27 cellular contexts compared by ENCODE assay signal in the genomic region with DNA sequence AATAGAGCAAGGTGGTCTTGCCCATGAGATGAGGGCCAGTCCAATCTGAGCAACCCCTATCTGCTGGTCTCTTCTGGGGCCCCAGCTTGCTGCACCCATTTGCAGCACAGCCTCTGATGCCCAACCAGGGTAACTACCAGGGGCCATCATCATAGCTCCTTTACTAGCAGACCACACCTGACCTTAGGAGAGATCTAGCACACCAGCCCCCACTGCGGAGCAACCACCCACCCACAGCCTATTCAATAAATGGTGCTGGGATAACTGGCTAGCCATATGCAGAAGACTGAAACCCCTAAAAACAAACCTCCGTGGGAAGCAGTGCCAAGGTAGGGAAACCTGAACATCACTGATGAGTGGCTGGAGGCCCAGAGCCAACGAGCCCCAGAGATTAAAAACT.
DNase-seq lines count a peak whose midpoint lies in the region; ATAC-seq lines count a peak whose summit lies in the region.
"Had no signal": no experiment of that assay in that cellular context is flagged by ENCODE, and none has a peak within 500 bp of the region (broad histone marks: within the 10 kb centered on the region; RNA-seq: fewer than 3 reads in every experiment).

No MANE protein-coding gene starts in this region.

- no peaks in the 10 kb centered on the region for H3K36me3 Mint-ChIP-seq in stimulated activated effector memory CD8-positive, alpha-beta T cell treated with anti-CD3 and anti-CD28 coated beads, Interleukin-12 subunit alpha, Interleukin-12 subunit beta, amount 100 ng/mL, for 72 hours
- no peaks in the 10 kb centered on the region for H3K36me3 Mint-ChIP-seq in stimulated activated memory B cell treated with anti-CD40 and anti-IgM and Interleukin-4, amounts not matched to agents 10 μg/mL and 1 μg/mL and 100 μg/mL, for 72 hours
- H3K36me3 Mint-ChIP-seq: CD14-positive monocyte; CD4-positive, alpha-beta memory T cell; CD4-positive, CD25-positive, alpha-beta regulatory T cell; CD8-positive, alpha-beta memory T cell; CD8-positive, alpha-beta T cell had no signal

- H3K4me1 Mint-ChIP-seq in stimulated activated effector memory CD8-positive, alpha-beta T cell treated with anti-CD3 and anti-CD28 coated beads, Interleukin-12 subunit alpha, Interleukin-12 subunit beta, amount 100 ng/mL, for 72 hours, result no peaks in the 10 kb centered on the region
- H3K4me1 Mint-ChIP-seq in stimulated activated memory B cell treated with anti-CD40 and anti-IgM and Interleukin-4, amounts not matched to agents 10 μg/mL and 1 μg/mL and 100 μg/mL, for 72 hours, result peaks cover 12% of the 10 kb centered on the region
- H3K4me1 Mint-ChIP-seq: CD14-positive monocyte; CD8-positive, alpha-beta memory T cell had no signal

- H3K4me3 Mint-ChIP-seq in stimulated activated effector memory CD8-positive, alpha-beta T cell treated with anti-CD3 and anti-CD28 coated beads, Interleukin-12 subunit alpha, Interleukin-12 subunit beta, amount 100 ng/mL, for 72 hours, result no peak overlapping the region
- no peak overlapping the region for H3K4me3 Mint-ChIP-seq in stimulated activated memory B cell treated with anti-CD40 and anti-IgM and Interleukin-4, amounts not matched to agents 10 μg/mL and 1 μg/mL and 100 μg/mL, for 72 hours
- H3K4me3 Mint-ChIP-seq: B cell; CD14-positive monocyte; CD4-positive, alpha-beta memory T cell; CD4-positive, alpha-beta T cell; CD4-positive, CD25-positive, alpha-beta regulatory T cell; CD8-positive, alpha-beta memory T cell; CD8-positive, alpha-beta T cell had no signal

- H3K27ac Mint-ChIP-seq in stimulated activated effector memory CD8-positive, alpha-beta T cell treated with anti-CD3 and anti-CD28 coated beads, Interleukin-12 subunit alpha, Interleukin-12 subunit beta, amount 100 ng/mL, for 72 hours, result no peak overlapping the region
- H3K27ac Mint-ChIP-seq in stimulated activated memory B cell treated with anti-CD40 and anti-IgM and Interleukin-4, amounts not matched to agents 10 μg/mL and 1 μg/mL and 100 μg/mL, for 72 hours, result no peak overlapping the region
- H3K27ac Mint-ChIP-seq: B cell; CD14-positive monocyte; CD4-positive, alpha-beta memory T cell; CD4-positive, alpha-beta T cell; CD4-positive, CD25-positive, alpha-beta regulatory T cell; CD8-positive, alpha-beta memory T cell; CD8-positive, alpha-beta T cell had no signal

- ATAC-seq in stimulated activated effector memory CD8-positive, alpha-beta T cell treated with anti-CD3 and anti-CD28 coated beads, Interleukin-12 subunit alpha, Interleukin-12 subunit beta, amount 100 ng/mL, for 72 hours, result peak; percentile 32
- ATAC-seq in stimulated activated memory B cell treated with anti-CD40 and anti-IgM and Interleukin-4, amounts not matched to agents 10 μg/mL and 1 μg/mL and 100 μg/mL, for 72 hours, result peak; percentile 40
- ATAC-seq in GM18498 (IDR thresholded peaks at IDR 0.05; ENCODE audit: unreplicated experiment) (no peak), HG03521 (IDR thresholded peaks at IDR 0.05; ENCODE audit: unreplicated experiment) (no peak)
- ATAC-seq: A549; CD8-positive, alpha-beta T cell had no signal

- DNase-seq in stimulated activated effector memory CD8-positive, alpha-beta T cell treated with anti-CD3 and anti-CD28 coated beads, Interleukin-12 subunit alpha, Interleukin-12 subunit beta, amount 100 ng/mL, for 72 hours (ENCODE audit: low spot score in 2 of 2), result no peak
- DNase-seq: 8988T; ACHN; AML-193; BE2C; C1 segment of cervical spinal cord; Caco-2; Calu3; CD4-positive, alpha-beta memory T cell; CD4-positive, alpha-beta T cell; CD4-positive, CD25-positive, alpha-beta regulatory T cell; CD8-positive, alpha-beta memory T cell; CD8-positive, alpha-beta T cell; COR-L47; DMS 273 treated with DMSO at 0.1 percent for 48 hours; DMS153; DMS53; DMS79; DMS79 treated with DMSO at 0.1 percent for 48 hours; DND-41; EL had no signal

- no peaks in the 10 kb centered on the region for H3K9me3 Mint-ChIP-seq in stimulated activated effector memory CD8-positive, alpha-beta T cell treated with anti-CD3 and anti-CD28 coated beads, Interleukin-12 subunit alpha, Interleukin-12 subunit beta, amount 100 ng/mL, for 72 hours
- no peaks in the 10 kb centered on the region for H3K9me3 Mint-ChIP-seq in stimulated activated memory B cell treated with anti-CD40 and anti-IgM and Interleukin-4, amounts not matched to agents 10 μg/mL and 1 μg/mL and 100 μg/mL, for 72 hours
- H3K9me3 Mint-ChIP-seq: CD8-positive, alpha-beta T cell had no signal

- H3K27me3 Mint-ChIP-seq in stimulated activated memory B cell treated with anti-CD40 and anti-IgM and Interleukin-4, amounts not matched to agents 10 μg/mL and 1 μg/mL and 100 μg/mL, for 72 hours, result no peaks in the 10 kb centered on the region

Comparison
In these comparisons a context has a peak if more than half of its experiments do, and no peak if none do; other contexts are left out.
1. ATAC-seq: peak in stimulated activated effector memory CD8-positive, alpha-beta T cell treated with anti-CD3 and anti-CD28 coated beads, Interleukin-12 subunit alpha, Interleukin-12 subunit beta, amount 100 ng/mL, for 72 hours (single experiment) and stimulated activated memory B cell treated with anti-CD40 and anti-IgM and Interleukin-4, amounts not matched to agents 10 μg/mL and 1 μg/mL and 100 μg/mL, for 72 hours (single experiment); none in GM18498 (single experiment) and HG03521 (single experiment).